8 cellular contexts compared by ENCODE assay signal in the genomic region with DNA sequence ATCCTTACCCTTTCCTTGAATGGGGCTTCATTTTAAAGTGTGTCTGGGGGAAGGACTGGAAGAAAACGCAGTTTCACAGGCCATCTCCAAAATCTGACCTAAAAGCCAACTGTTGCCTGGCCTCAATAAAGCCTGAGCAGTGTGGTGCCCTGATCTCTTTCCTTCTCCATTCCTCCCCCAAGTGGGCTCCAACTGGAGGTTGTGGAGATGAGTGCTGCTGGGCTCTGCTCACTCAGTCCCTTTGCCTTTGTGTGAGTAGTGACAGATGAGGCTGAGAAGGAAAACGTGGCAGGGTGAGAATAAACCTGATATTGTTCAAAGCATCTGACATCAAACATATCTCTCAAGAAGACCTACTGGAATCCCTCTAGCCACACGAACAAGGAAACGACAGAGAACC.
DNase-seq lines count a peak whose midpoint lies in the region; ATAC-seq, FAIRE-seq and TF ChIP-seq lines count a peak whose summit lies in the region.
"Not testable (repeated sequence)": the region's sequence is repeated elsewhere in the genome, so short reads cannot be mapped to it uniquely, and the experiment has no call there.

No MANE protein-coding gene starts in this region.

- not testable (repeated sequence) for TF ChIP-seq POLR2A in K562 (conservative IDR thresholded peaks at IDR 0.05); heart left ventricle (IDR thresholded peaks at IDR 0.05)

- intact Hi-C loops in A673 (cut with micrococcal nuclease; ENCODE audit: unreplicated experiment); Panc1 (cut with micrococcal nuclease; ENCODE audit: unreplicated experiment); K562 (cut with micrococcal nuclease); heart left ventricle (cut with DNase I); left colon (cut with DNase I, micrococcal nuclease); lower lobe of right lung (cut with DNase I); sciatic nerve (cut with DNase I); upper lobe of right lung (cut with DNase I): not testable (repeated sequence)

- H3K36me3 ChIP-seq in A673 (ENCODE audit: insufficient read depth, low read length, poor library complexity, severe bottlenecking); Panc1 (ENCODE audit: control insufficient read depth, insufficient read depth, low read length); K562 (ENCODE audit: control insufficient read depth, insufficient read depth, low read length); heart left ventricle; lower lobe of right lung; upper lobe of right lung: not testable (repeated sequence)

- not testable (repeated sequence) for H4K20me1 ChIP-seq in K562 (replicated peaks; ENCODE audit: control insufficient read depth, insufficient read depth, low read length)

- not testable (repeated sequence) for H3K79me2 ChIP-seq in K562 (ENCODE audit: control insufficient read depth, insufficient read depth, low read length)

- not testable (repeated sequence) for H3K9me3 ChIP-seq in A673 (ENCODE audit: low read depth, low read length, poor library complexity, severe bottlenecking); Panc1 (ENCODE audit: control insufficient read depth, insufficient read depth, low read depth, low read length); K562 (replicated peaks; ENCODE audit: control insufficient read depth, insufficient read depth, low read depth, low read length); heart left ventricle; lower lobe of right lung; upper lobe of right lung

- POLR2A ChIA-PET in A673 (lab: Charles Lee; ENCODE audit: low non-redundant PET); Panc1 (lab: Charles Lee); K562 (lab: Yijun Ruan, JAX): not testable (repeated sequence)

- not testable (repeated sequence) for DNase-seq in A673 (ENCODE audit: low spot score); Panc1 (ENCODE audit: low read depth, low spot score); K562 (ENCODE audit: extremely low read depth in 1 of 4, low spot score in 3 of 4); heart left ventricle; left colon; lower lobe of right lung; sciatic nerve (ENCODE audit: low spot score); upper lobe of right lung

- not testable (repeated sequence) for H3K4me1 ChIP-seq in A673 (ENCODE audit: insufficient read depth, low read length, poor library complexity, severe bottlenecking); Panc1 (ENCODE audit: control insufficient read depth, insufficient read depth, low read length); K562 (replicated peaks in 1 of 2; ENCODE audit: control insufficient read depth in 2 of 2, insufficient read depth in 2 of 2, low read length in 2 of 2); heart left ventricle; lower lobe of right lung; upper lobe of right lung

- TSS peak; percentile 63 for BruUV-seq in A673 (replicated peaks; lab: Mats Ljungman, UMichigan)
- not testable (repeated sequence) for BruUV-seq in Panc1 (replicated peaks; lab: Mats Ljungman, UMichigan); K562 (replicated peaks; lab: Mats Ljungman, UMichigan)

- not testable (repeated sequence) for TF ChIP-seq RAD21 in K562 (CRISPR knock-in tag; conservative IDR thresholded peaks at IDR 0.05 in 1 of 2, IDR thresholded peaks at IDR 0.05 in 1 of 2)

- ATAC-seq in Panc1 (peak; percentile 60), K562 (peak; percentile 67), heart left ventricle (peak; percentile 54 to 73 (median 62)), left colon (peak; percentile 6), lower lobe of right lung (peak; percentile 39 to 63), sciatic nerve (peak; percentile 62), upper lobe of right lung (peak; percentile 42)

- H2AFZ ChIP-seq in K562 (ENCODE audit: low read depth, low read length), result not testable (repeated sequence)

- WGBS in K562 (ENCODE audit: insufficient coverage, low coverage, missing lambda C conversion rate), result no CpG with 5 or more reads among the region's 4 CpGs
- no CpG with 5 or more reads among the region's 4 CpGs for WGBS in heart left ventricle, 4 donors

- TF ChIP-seq EP300 in K562 (IDR thresholded peaks at IDR 0.05; ENCODE audit: low read length), result not testable (repeated sequence)

- not testable (repeated sequence) for H3K9ac ChIP-seq in K562 (ENCODE audit: insufficient read depth in 1 of 2, low read depth in 2 of 2, low read length in 2 of 2)

- H3K27me3 ChIP-seq in A673 (replicated peaks; ENCODE audit: insufficient read depth, low read depth, low read length, poor library complexity); Panc1 (ENCODE audit: control insufficient read depth, insufficient read depth, low read length); K562 (ENCODE audit: control insufficient read depth in 2 of 2, insufficient read depth in 2 of 2, low read length in 2 of 2); heart left ventricle; lower lobe of right lung (ENCODE audit: low read depth); upper lobe of right lung: not testable (repeated sequence)

- in situ Hi-C loops in Panc1 (cut with HindIII; ENCODE audit: low pct_unique_long_range_greater_than_20kb, low sequenced_read_pairs); K562 (cut with MboI): not testable (repeated sequence)

- CTCF ChIA-PET in A673 (lab: Charles Lee); Panc1 (lab: Charles Lee); K562 (lab: Yijun Ruan, JAX; ENCODE audit: low intra/inter-chr PET ratio): not testable (repeated sequence)

- not testable (repeated sequence) for H3K27ac ChIP-seq in A673 (ENCODE audit: low read depth, low read length, poor library complexity, severe bottlenecking); Panc1 (ENCODE audit: low read length); K562 (ENCODE audit: extremely low read depth, low read depth, low read length); heart left ventricle; lower lobe of right lung; upper lobe of right lung

- H3K9me1 ChIP-seq in K562 (ENCODE audit: control insufficient read depth, insufficient read depth, low read length), result not testable (repeated sequence)

- not testable (repeated sequence) for H3K4me2 ChIP-seq in K562 (ENCODE audit: insufficient read depth, low read length)

- not testable (repeated sequence) for H3K4me3 ChIP-seq in A673 (ENCODE audit: low read depth, low read length, poor library complexity, severe bottlenecking); Panc1 (ENCODE audit: low read depth in 2 of 2, low read length in 2 of 2); K562; heart left ventricle; lower lobe of right lung; upper lobe of right lung

- TF ChIP-seq CTCF in A673 (conservative IDR thresholded peaks at IDR 0.05; ENCODE audit: low read depth, low read length); Panc1 (IDR thresholded peaks at IDR 0.05); K562 (IDR thresholded peaks at IDR 0.05 in 2 of 3, conservative IDR thresholded peaks at IDR 0.05 in 1 of 3; ENCODE audit: insufficient read depth in 2 of 3, low read depth in 1 of 3, low read length in 3 of 3); heart left ventricle (IDR thresholded peaks at IDR 0.05); lower lobe of right lung (IDR thresholded peaks at IDR 0.05); upper lobe of right lung (IDR thresholded peaks at IDR 0.05): not testable (repeated sequence)

- peak; percentile 44 for FAIRE-seq in K562 (lab: Jason Lieb, UNC)

Comparison
In these comparisons a context has a peak if more than half of its experiments do, and no peak if none do; other contexts are left out.
1. ATAC-seq: peak in every context shown above with its lines; median percentile 67 in K562; 62 in heart left ventricle; 62 in sciatic nerve; 60 in Panc1; 51 in lower lobe of right lung; 42 in upper lobe of right lung; 6 in left colon.